In the genomic region with DNA sequence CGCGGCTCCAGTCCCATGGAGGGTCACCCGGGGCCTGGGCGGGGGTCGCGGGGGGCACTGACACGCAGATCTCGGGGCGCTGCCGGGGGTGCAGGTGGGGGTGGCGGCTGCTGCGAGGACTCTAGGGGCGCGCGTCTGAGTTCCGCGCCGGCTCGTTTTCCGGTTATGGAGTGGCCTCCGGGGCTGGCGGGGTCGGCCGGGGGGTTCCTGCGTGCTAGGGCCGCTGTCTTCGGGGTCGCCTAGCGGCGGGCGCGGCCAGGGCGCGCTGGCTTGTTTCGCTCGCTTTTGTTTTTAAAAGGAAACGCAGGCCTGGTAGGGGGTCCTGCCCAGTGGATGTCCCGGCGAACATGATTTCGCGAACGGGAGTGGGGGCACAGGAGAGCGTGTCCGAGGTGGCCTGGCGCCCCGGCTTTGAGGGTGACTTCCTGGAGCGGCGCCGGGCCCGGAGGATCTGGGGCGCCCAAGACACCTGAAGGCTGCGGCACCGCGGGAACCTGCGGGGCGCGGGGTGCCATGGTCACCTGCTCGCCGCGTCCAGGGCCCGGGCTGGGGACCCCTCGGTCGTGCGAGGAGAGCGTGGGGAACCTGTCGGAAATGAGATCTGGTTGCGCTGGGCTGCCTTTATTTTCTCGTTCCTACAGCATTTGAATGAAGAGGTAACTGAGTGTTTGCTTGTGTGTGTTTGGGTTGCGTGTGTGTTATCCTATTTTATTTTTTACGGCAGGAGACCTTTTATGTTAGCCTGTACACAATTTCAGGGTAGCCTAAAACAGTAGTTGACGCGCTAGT, we compare ENCODE assay signal across 8 cellular contexts. TPM values are rescaled to one million over a fixed set of nuclear protein-coding genes. Genes with fewer than 3 reads are reported as not detected.
DNase-seq lines count a peak whose midpoint lies in the region; ATAC-seq and TF ChIP-seq lines count a peak whose summit lies in the region.

No MANE protein-coding gene starts in this region.

- peaks cover 33% of the 10 kb centered on the region for H3K79me2 ChIP-seq in SU-DHL-6 (ENCODE audit: insufficient read depth, low read length)

- intact Hi-C loops in body of pancreas (cut with DNase I): no loop called here

- peaks cover 3% of the 10 kb centered on the region; the same call in 1 of the 2 replicates for H4K20me1 ChIP-seq in SU-DHL-6 (ENCODE audit: low read depth, low read length)

- H2AFZ ChIP-seq in SU-DHL-6 (ENCODE audit: low read depth, low read length, severe bottlenecking): peak overlapping the region; percentile 76

- H3K36me3 ChIP-seq in SU-DHL-6 (ENCODE audit: low read length): no peaks in the 10 kb centered on the region
- no peaks in the 10 kb centered on the region for H3K36me3 ChIP-seq in body of pancreas (replicated peaks in 1 of 2; ENCODE audit: insufficient read depth in 1 of 2, low read depth in 2 of 2)

- peak overlapping the region; percentile 85 for H3K9ac ChIP-seq in SU-DHL-6 (ENCODE audit: low read length)

- H3K27ac ChIP-seq in SU-DHL-6 (ENCODE audit: low read depth, low read length) (peak overlapping the region; percentile 54; the same call in 1 of the 2 replicates), body of pancreas (peak overlapping the region; percentile 87 to 95 (median 92))

- H3F3A ChIP-seq in SU-DHL-6 (ENCODE audit: insufficient read depth): peaks cover 9% of the 10 kb centered on the region; the same call in 1 of the 2 replicates

- peak overlapping the region; percentile 72 for H3K4me3 ChIP-seq in SU-DHL-6 (ENCODE audit: insufficient read depth, low read length, poor library complexity, severe bottlenecking)
- peak overlapping the region; percentile 44 for H3K4me3 ChIP-seq in body of pancreas

- peak overlapping the region; percentile 70 for H3K4me2 ChIP-seq in SU-DHL-6 (ENCODE audit: low read depth, low read length, poor library complexity, severe bottlenecking)

- H3K9me3 ChIP-seq in SU-DHL-6 (ENCODE audit: insufficient read depth, low read length) (no peaks in the 10 kb centered on the region), body of pancreas (no peaks in the 10 kb centered on the region)

- ATAC-seq in GM18868 (IDR thresholded peaks at IDR 0.05; ENCODE audit: unreplicated experiment): peak; percentile 15
- peak; percentile 25 for ATAC-seq in HG02943 (IDR thresholded peaks at IDR 0.05; ENCODE audit: low read depth, unreplicated experiment)
- ATAC-seq in body of pancreas: peak; percentile 25

- H3K27me3 ChIP-seq in SU-DHL-6 (ENCODE audit: low read length): no peaks in the 10 kb centered on the region
- no peaks in the 10 kb centered on the region for H3K27me3 ChIP-seq in body of pancreas

- 0 to 3% methylated on average over 6 to 70 of the region's 72 CpGs for WGBS in body of pancreas, 2 donors

- DNase-seq in body of pancreas (peak in 3 of 4 donors; percentile 34 to 45 (median 38)), kidney tubule cell (ENCODE audit: low spot score) (peak; percentile 25), hippocampal formation (lab: John Stamatoyannopoulos, UW) (no peak), cerebellar nuclear complex (lab: John Stamatoyannopoulos, UW) (no peak)
- peak; percentile 17 for DNase-seq in stimulated activated CD8-positive, alpha-beta memory T cell treated with anti-CD3 and anti-CD28 coated beads, Interleukin-12 subunit alpha, Interleukin-12 subunit beta, amount 100 ng/mL, for 4 hours (ENCODE audit: low read depth)

- no peaks in the 10 kb centered on the region for H3K9me2 ChIP-seq in SU-DHL-6 (replicated peaks; ENCODE audit: insufficient read depth, low read length)

- peaks cover 18% of the 10 kb centered on the region for H3K4me1 ChIP-seq in body of pancreas

- TF ChIP-seq POLR2A in body of pancreas (IDR thresholded peaks at IDR 0.05): peak in 1 of 3 donors; percentile 19

- TF ChIP-seq CTCF in SU-DHL-6 (IDR thresholded peaks at IDR 0.05; ENCODE audit: insufficient read depth, low read length, poor library complexity, severe bottlenecking) (no peak), body of pancreas (IDR thresholded peaks at IDR 0.05) (peak in 2 of 7 experiments; percentile 8 to 12)

RNA-seq across cellular contexts. Expression of gene ETS2, which starts 0.6 kb away (rescaled TPM):
- 10 to 100 TPM; 17.9 to 25.7 TPM for total RNA-seq in body of pancreas

Comparison
In these comparisons a context has a peak if more than half of its experiments do, and no peak if none do; other contexts are left out.
1. DNase-seq: peak in body of pancreas (3 of 4), kidney tubule cell (single experiment) and stimulated activated CD8-positive, alpha-beta memory T cell treated with anti-CD3 and anti-CD28 coated beads, Interleukin-12 subunit alpha, Interleukin-12 subunit beta, amount 100 ng/mL, for 4 hours (single experiment); none in hippocampal formation (0 of 2) and cerebellar nuclear complex (0 of 2).
2. Peak in every context shown above with its lines, with median percentiles within 50 percentile points of each other: ATAC-seq.